ENCODE assay signal across 7 cellular contexts in genomic region chr17:49930880-49931279, GRCh38. TPM values are rescaled to one million over a fixed set of nuclear protein-coding genes. Genes with fewer than 3 reads are reported as not detected.
"Had no signal": no experiment of that assay in that cellular context is flagged by ENCODE, and none has a peak within 500 bp of the region (broad histone marks: within the 10 kb centered on the region; RNA-seq: fewer than 3 reads in every experiment).

No MANE protein-coding gene starts in this region.

- H3K27ac ChIP-seq: GM23248, HL-60 had no signal

- H3K9ac ChIP-seq: GM23248 had no signal

- H3K36me3 Mint-ChIP-seq: IgD-negative memory B cell had no signal

- H3K27ac Mint-ChIP-seq: HFFc6, IgD-negative memory B cell had no signal

- H3K4me3 ChIP-seq: GM23248, HAP-1 had no signal

- H3K36me3 ChIP-seq: HAP-1 had no signal

- H3K9me3 ChIP-seq: HAP-1 had no signal

- DNase-seq: GM23248, GOT3, H7, HFFc6 had no signal

- H3K4me1 ChIP-seq: HAP-1 had no signal

- H2AFZ ChIP-seq: GM23248 had no signal

- H3K4me3 Mint-ChIP-seq: HFFc6, IgD-negative memory B cell had no signal

- H3K9me3 Mint-ChIP-seq: HFFc6, IgD-negative memory B cell had no signal

RNA-seq across cellular contexts. Expression of gene DLX4, which starts 38.1 kb away (rescaled TPM):
- total RNA-seq: GM23248, HFFc6 had no signal
- polyA plus RNA-seq: IgD-negative memory B cell had no signal
